In the genomic region with DNA sequence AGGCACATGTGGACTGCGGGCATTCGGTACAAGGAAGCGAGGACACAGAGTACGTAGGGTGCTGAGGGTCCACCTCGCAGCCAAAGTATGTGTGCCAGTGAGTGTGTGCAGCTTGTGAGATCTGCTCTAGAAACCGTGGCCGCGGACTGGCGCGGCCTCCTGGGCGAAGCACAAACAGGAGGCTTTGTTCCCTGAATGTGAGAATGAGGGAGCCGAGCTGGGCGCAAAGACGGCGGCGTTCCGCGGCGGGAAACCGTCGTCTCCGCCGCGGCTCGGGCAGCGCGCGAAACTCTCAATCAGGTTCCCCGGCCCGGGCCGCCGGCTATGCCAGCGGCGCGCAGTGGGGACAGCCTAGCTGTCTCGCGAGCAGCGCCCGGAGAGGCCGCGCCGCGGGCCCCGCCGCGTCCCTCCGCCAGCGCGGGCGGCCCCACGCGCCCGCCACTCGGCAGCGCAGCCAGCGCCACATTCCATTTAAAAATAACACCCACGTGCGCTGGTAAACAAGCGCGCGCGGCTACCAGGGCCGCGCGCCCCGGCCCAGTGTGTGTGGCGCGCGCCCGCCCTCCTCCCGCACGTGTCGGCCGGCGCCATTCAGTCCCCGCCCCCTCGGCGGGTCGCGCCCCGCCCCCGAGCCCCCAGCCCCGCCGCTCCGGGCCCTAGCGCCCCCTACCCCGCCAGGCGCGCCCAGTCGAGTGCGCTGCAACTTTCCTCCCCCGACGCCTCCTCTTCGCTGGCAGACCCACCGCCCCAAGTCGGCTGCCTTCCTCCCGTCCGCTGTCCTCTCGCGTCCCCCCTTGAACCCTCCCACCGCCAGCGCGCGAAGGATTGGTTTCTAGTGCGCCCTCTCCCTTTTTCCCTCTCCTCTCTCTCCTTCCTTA, we compare ENCODE assay signal across 8 cellular contexts. TPM values are rescaled to one million over a fixed set of nuclear protein-coding genes. Genes with fewer than 3 reads are reported as not detected.
DNase-seq lines count a peak whose midpoint lies in the region; ATAC-seq and TF ChIP-seq lines count a peak whose summit lies in the region.

No MANE protein-coding gene starts in this region.

- peak; percentile 40 for ATAC-seq in gastroesophageal sphincter
- no peak for ATAC-seq in HG02763 (IDR thresholded peaks at IDR 0.05; ENCODE audit: unreplicated experiment)

- H3K4me3 Mint-ChIP-seq in neural progenitor cell: peak overlapping the region; percentile 98

- WGBS in gastroesophageal sphincter (ENCODE audit: low coverage in 1 of 2), 2 donors: 2% methylated on average over 18 of the region's 105 CpGs; no CpG with 5 or more reads in 1 of the 2 donors

- H3K79me2 ChIP-seq in neural progenitor cell (ENCODE audit: low read depth): no peaks in the 10 kb centered on the region

- peaks cover 17% of the 10 kb centered on the region for H3K4me1 Mint-ChIP-seq in neural progenitor cell

- H3K27me3 ChIP-seq in gastroesophageal sphincter (no peaks in the 10 kb centered on the region), neural progenitor cell (peaks cover 45% of the 10 kb centered on the region), subcutaneous abdominal adipose tissue (ENCODE audit: control insufficient read depth in 5 of 5, insufficient read depth in 4 of 5, low read length in 5 of 5) (no peaks in the 10 kb centered on the region)

- H3K36me3 ChIP-seq in gastroesophageal sphincter (peaks cover 0 to 5% of the 10 kb centered on the region in 2 donors), neural progenitor cell (no peaks in the 10 kb centered on the region), subcutaneous abdominal adipose tissue (ENCODE audit: control insufficient read depth in 5 of 5, insufficient read depth in 5 of 5, low read length in 5 of 5) (no peaks in the 10 kb centered on the region)

- H3K27ac Mint-ChIP-seq in neural progenitor cell: peak overlapping the region; percentile 82

- peak in 1 of 2 donors; percentile 71 for TF ChIP-seq POLR2A in gastroesophageal sphincter (IDR thresholded peaks at IDR 0.05)

- peaks cover 21% of the 10 kb centered on the region for H3K27me3 Mint-ChIP-seq in neural progenitor cell (ENCODE audit: insufficient read depth, low read depth)

- peaks cover 13% of the 10 kb centered on the region for H4K20me1 ChIP-seq in neural progenitor cell (ENCODE audit: low read depth)

- peak overlapping the region; percentile 91 for H3K4me2 ChIP-seq in neural progenitor cell

- H3K4me1 ChIP-seq in gastroesophageal sphincter (peaks cover 5 to 34% (median 23%) of the 10 kb centered on the region in 3 donors), neural progenitor cell (peaks cover 8% of the 10 kb centered on the region), subcutaneous abdominal adipose tissue (ENCODE audit: control insufficient read depth in 5 of 5, insufficient read depth in 5 of 5, low read length in 5 of 5) (peaks cover 0 to 48% (median 31%) of the 10 kb centered on the region in 5 donors)

- peaks cover 4% of the 10 kb centered on the region for H3K9me3 Mint-ChIP-seq in neural progenitor cell

- H3K36me3 Mint-ChIP-seq in neural progenitor cell: peaks cover 5% of the 10 kb centered on the region

- H3K9me3 ChIP-seq in gastroesophageal sphincter: no peaks in the 10 kb centered on the region
- H3K9me3 ChIP-seq in neural progenitor cell (ENCODE audit: low read depth): no peaks in the 10 kb centered on the region
- no peaks in the 10 kb centered on the region for H3K9me3 ChIP-seq in subcutaneous abdominal adipose tissue (ENCODE audit: control insufficient read depth in 5 of 5, low read length in 5 of 5)

- peak; percentile 69 for DNase-seq in EL
- peak; percentile 60 for DNase-seq in KG1 (lab: John Stamatoyannopoulos, UW)
- peak; percentile 45 for DNase-seq in SK-MEL-5 (ENCODE audit: low read depth, low spot score)
- peak; percentile 81 for DNase-seq in activated naive CD4-positive, alpha-beta T cell treated with Interleukin-2 at 50 U/mL for 16 hours
- peak; percentile 94 for DNase-seq in neural progenitor cell (ENCODE audit: low spot score)

- in situ Hi-C loops in SK-MEL-5 (cut with HindIII; ENCODE audit: low pct_unique_long_range_greater_than_20kb, low sequenced_read_pairs): no loop called here

- H3K4me3 ChIP-seq in gastroesophageal sphincter (peak overlapping the region; percentile 56 to 80), neural progenitor cell (peak overlapping the region; percentile 76), subcutaneous abdominal adipose tissue (ENCODE audit: low read depth in 1 of 5, low read length in 5 of 5) (peak overlapping the region; percentile 75 to 97 (median 79))

- peak overlapping the region; percentile 92 to 100 (median 100) for H3K27ac ChIP-seq in gastroesophageal sphincter
- H3K27ac ChIP-seq in neural progenitor cell: peak overlapping the region; percentile 97
- peak overlapping the region; percentile 88 for H3K27ac ChIP-seq in subcutaneous abdominal adipose tissue (ENCODE audit: low read depth, low read length)

- peak overlapping the region; percentile 74 for H2AFZ ChIP-seq in neural progenitor cell (replicated peaks)

- TF ChIP-seq CTCF in gastroesophageal sphincter (IDR thresholded peaks at IDR 0.05): peak in 1 of 4 experiments; percentile 18
- TF ChIP-seq CTCF in neural progenitor cell (IDR thresholded peaks at IDR 0.05): peak; percentile 40

- peaks cover 34% of the 10 kb centered on the region for H3F3A ChIP-seq in neural progenitor cell (ENCODE audit: low read depth)

- TF ChIP-seq EP300 in gastroesophageal sphincter (IDR thresholded peaks at IDR 0.05): no peak

- H3K9ac ChIP-seq in neural progenitor cell (peak overlapping the region; percentile 83), subcutaneous abdominal adipose tissue (ENCODE audit: low read length in 5 of 5) (peak overlapping the region; percentile 77 to 87 (median 82))

RNA-seq across cellular contexts. Expression of a gene that starts 3.0 kb away (rescaled TPM):
- total RNA-seq in SK-MEL-5 (2014; rRNA removed; shearing (Covaris generic)): 12.7 and 13.3 TPM in 2 replicates
- polyA plus RNA-seq in SK-MEL-5 (2015; cell fraction: cytosol; rRNA removed): 11.6 and 14.9 TPM in 2 replicates
- polyA plus RNA-seq in SK-MEL-5 (2015; cell fraction: nucleus; rRNA removed): 4.5 and 5.4 TPM in 2 replicates
- total RNA-seq in gastroesophageal sphincter: 100 to 1,000 TPM in 3 of 4 donors, 10 to 100 TPM in 1; 93.7 to 122 (median 114) TPM
- total RNA-seq in neural progenitor cell (ENCODE audit: low replicate concordance): 13.7 and 17.1 TPM in 2 replicates
